1 cellular context compared by ENCODE assay signal in genomic region chr12:10205251-10205807, GRCh38.
TF ChIP-seq lines count a peak whose summit lies in the region.

No MANE protein-coding gene starts in this region.

TF ChIP-seq in WTC11, 78 proteins besides CTCF, POLR2A, EP300 and RAD21 (continued from another document):
- TF ChIP-seq ZNF425 (CRISPR knock-in tag; conservative IDR thresholded peaks at IDR 0.05): no peak
